In the genomic region with DNA sequence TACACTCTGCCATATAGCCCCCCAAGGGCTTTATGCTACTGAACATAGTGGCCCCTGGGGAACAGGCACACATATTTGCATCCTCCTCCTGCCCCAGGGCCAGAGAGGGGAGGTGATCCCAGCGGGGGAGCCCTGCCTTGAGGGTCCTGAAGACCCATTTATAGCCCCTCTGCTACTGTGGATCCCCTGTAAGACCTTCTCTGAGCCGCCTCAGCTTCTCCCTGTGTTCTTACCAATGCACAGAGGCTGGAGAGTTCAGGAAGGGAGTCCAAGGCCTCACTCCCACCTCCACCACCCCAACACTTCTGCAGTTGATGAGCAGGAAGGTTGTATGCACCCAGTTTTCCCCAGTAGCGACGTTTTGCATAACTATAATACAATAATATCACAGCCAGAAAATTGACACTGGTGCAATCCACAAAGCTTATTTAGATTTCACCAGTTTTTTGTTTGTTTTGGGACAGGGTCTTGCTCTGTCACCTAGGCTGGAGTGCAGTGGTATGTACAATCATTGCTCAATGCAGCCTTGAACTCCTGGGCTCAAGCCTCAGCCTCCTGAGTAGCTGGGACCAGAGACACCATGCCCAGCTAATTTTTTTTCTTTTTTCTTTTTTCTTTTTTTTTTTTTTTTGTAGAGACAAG, we compare ENCODE assay signal across 19 cellular contexts. TPM values are rescaled to one million over a fixed set of nuclear protein-coding genes. Genes with fewer than 3 reads are reported as not detected.
DNase-seq lines count a peak whose midpoint lies in the region; ATAC-seq and TF ChIP-seq lines count a peak whose summit lies in the region.
"Had no signal": no experiment of that assay in that cellular context is flagged by ENCODE, and none has a peak within 500 bp of the region (broad histone marks: within the 10 kb centered on the region; RNA-seq: fewer than 3 reads in every experiment).

No MANE protein-coding gene starts in this region.

- no peak for TF ChIP-seq CTCF in activated CD8-positive, alpha-beta T cell treated with anti-CD3 and anti-CD28 coated beads for 36 hours (IDR thresholded peaks at IDR 0.05)

- ATAC-seq in stimulated activated naive CD8-positive, alpha-beta T cell treated with anti-CD3 and anti-CD28 coated beads, Interleukin-15, Interleukin-2, amounts not matched to agents 100 U/mL and 50 U/mL, for 24 hours, result no peak
- no peak for ATAC-seq in activated CD8-positive, alpha-beta T cell treated with anti-CD3 and anti-CD28 coated beads for 36 hours
- ATAC-seq in memory B cell (ENCODE audit: low read depth), result no peak

- H3K27ac Mint-ChIP-seq in stimulated activated naive CD8-positive, alpha-beta T cell treated with anti-CD3 and anti-CD28 coated beads, Interleukin-15, Interleukin-2, amounts not matched to agents 100 ng/mL and 50 ng/mL, for 24 hours, result peak overlapping the region; percentile 61
- peak overlapping the region; percentile 46 for H3K27ac Mint-ChIP-seq in activated CD8-positive, alpha-beta T cell treated with anti-CD3 and anti-CD28 coated beads for 36 hours
- H3K27ac Mint-ChIP-seq in memory B cell, result peak overlapping the region; percentile 69
- H3K27ac Mint-ChIP-seq: dendritic cell treated with granulocyte-macrophage colony-stimulating factor and Interleukin-4, amounts not matched to agents 40 ng/mL and 50 ng/mL, for 4 days had no signal

- no peaks in the 10 kb centered on the region for H3K9me3 Mint-ChIP-seq in stimulated activated naive CD8-positive, alpha-beta T cell treated with anti-CD3 and anti-CD28 coated beads, Interleukin-15, Interleukin-2, amounts not matched to agents 100 ng/mL and 50 ng/mL, for 24 hours
- H3K9me3 Mint-ChIP-seq in activated CD8-positive, alpha-beta T cell treated with anti-CD3 and anti-CD28 coated beads for 36 hours, result peaks cover 3% of the 10 kb centered on the region
- H3K9me3 Mint-ChIP-seq in memory B cell, result no peaks in the 10 kb centered on the region
- H3K9me3 Mint-ChIP-seq: dendritic cell treated with granulocyte-macrophage colony-stimulating factor and Interleukin-4, amounts not matched to agents 40 ng/mL and 50 ng/mL, for 4 days had no signal

- CTCF ChIA-PET in activated CD8-positive, alpha-beta T cell treated with anti-CD3 and anti-CD28 coated beads for 36 hours (lab: Charles Lee), result no interaction called here

- no peak for DNase-seq in stimulated activated naive CD8-positive, alpha-beta T cell treated with anti-CD3 and anti-CD28 coated beads, Interleukin-15, Interleukin-2, amounts not matched to agents 100 U/mL and 50 U/mL, for 24 hours
- no peak for DNase-seq in activated CD8-positive, alpha-beta T cell treated with anti-CD3 and anti-CD28 coated beads for 36 hours
- no peak for DNase-seq in memory B cell (ENCODE audit: low spot score in 2 of 2)
- DNase-seq in NCI-H82 (lab: John Stamatoyannopoulos, UW), result no peak
- no peak for DNase-seq in activated gamma-delta T cell (lab: John Stamatoyannopoulos, UW)
- no peak for DNase-seq in LoVo (ENCODE audit: low spot score)
- DNase-seq: activated effector memory CD4-positive, alpha-beta T cell treated with anti-CD3 and anti-CD28 coated beads, Interleukin-2, amount 50 U/mL, for 16 hours; body of pancreas; H7; MM.1S; NCI-H187 treated with DMSO at 0.1 percent for 48 hours; SJCRH30; T1000 had no signal

- POLR2A ChIA-PET in activated CD8-positive, alpha-beta T cell treated with anti-CD3 and anti-CD28 coated beads for 36 hours (lab: Charles Lee), result no interaction called here

- intact Hi-C loops in activated CD8-positive, alpha-beta T cell treated with anti-CD3 and anti-CD28 coated beads for 36 hours (cut with micrococcal nuclease), result no loop called here

- H3K36me3 Mint-ChIP-seq in stimulated activated naive CD8-positive, alpha-beta T cell treated with anti-CD3 and anti-CD28 coated beads, Interleukin-15, Interleukin-2, amounts not matched to agents 100 ng/mL and 50 ng/mL, for 24 hours (ENCODE audit: low read depth), result peaks cover 13% of the 10 kb centered on the region
- H3K36me3 Mint-ChIP-seq in activated CD8-positive, alpha-beta T cell treated with anti-CD3 and anti-CD28 coated beads for 36 hours (ENCODE audit: low read depth), result peaks cover 18% of the 10 kb centered on the region
- H3K36me3 Mint-ChIP-seq in memory B cell, result peaks cover 1% of the 10 kb centered on the region

- peaks cover 33% of the 10 kb centered on the region for H3K4me1 Mint-ChIP-seq in stimulated activated naive CD8-positive, alpha-beta T cell treated with anti-CD3 and anti-CD28 coated beads, Interleukin-15, Interleukin-2, amounts not matched to agents 100 ng/mL and 50 ng/mL, for 24 hours (ENCODE audit: low read depth)
- H3K4me1 Mint-ChIP-seq in activated CD8-positive, alpha-beta T cell treated with anti-CD3 and anti-CD28 coated beads for 36 hours (ENCODE audit: low read depth), result peaks cover 23% of the 10 kb centered on the region
- H3K4me1 Mint-ChIP-seq in memory B cell, result peaks cover 20% of the 10 kb centered on the region

- H3K27me3 Mint-ChIP-seq in stimulated activated naive CD8-positive, alpha-beta T cell treated with anti-CD3 and anti-CD28 coated beads, Interleukin-15, Interleukin-2, amounts not matched to agents 100 ng/mL and 50 ng/mL, for 24 hours, result no peaks in the 10 kb centered on the region
- H3K27me3 Mint-ChIP-seq in activated CD8-positive, alpha-beta T cell treated with anti-CD3 and anti-CD28 coated beads for 36 hours, result no peaks in the 10 kb centered on the region
- H3K27me3 Mint-ChIP-seq in memory B cell, result no peaks in the 10 kb centered on the region

- no peak overlapping the region for H3K4me3 Mint-ChIP-seq in stimulated activated naive CD8-positive, alpha-beta T cell treated with anti-CD3 and anti-CD28 coated beads, Interleukin-15, Interleukin-2, amounts not matched to agents 100 ng/mL and 50 ng/mL, for 24 hours
- no peak overlapping the region for H3K4me3 Mint-ChIP-seq in activated CD8-positive, alpha-beta T cell treated with anti-CD3 and anti-CD28 coated beads for 36 hours
- peak overlapping the region; percentile 73 for H3K4me3 Mint-ChIP-seq in memory B cell
- H3K4me3 Mint-ChIP-seq: dendritic cell treated with granulocyte-macrophage colony-stimulating factor and Interleukin-4, amounts not matched to agents 40 ng/mL and 50 ng/mL, for 4 days had no signal

RNA-seq across cellular contexts. Expression of gene FAM83G, which starts 1.3 kb away (rescaled TPM):
- total RNA-seq in activated CD8-positive, alpha-beta T cell treated with anti-CD3 and anti-CD28 coated beads for 36 hours, result 10 to 100 TPM; 11.9 to 12.1 TPM

RNA-seq across cellular contexts. Expression of gene GRAP, which starts 40.8 kb away (rescaled TPM):
- total RNA-seq in activated CD8-positive, alpha-beta T cell treated with anti-CD3 and anti-CD28 coated beads for 36 hours, result 10 to 100 TPM; 11.9 to 12.2 TPM
- total RNA-seq: NCI-H460 had no signal

RNA-seq across cellular contexts. Expression of gene SLC5A10, which starts 53.9 kb away (rescaled TPM):
- not detected for total RNA-seq in activated CD8-positive, alpha-beta T cell treated with anti-CD3 and anti-CD28 coated beads for 36 hours
- total RNA-seq: body of pancreas, esophagus muscularis mucosa, H7, HT1080, lung microvascular endothelial cell, NCI-H460, SJCRH30 had no signal
